Comparison of ENCODE assay signal across 16 cellular contexts in the genomic region with DNA sequence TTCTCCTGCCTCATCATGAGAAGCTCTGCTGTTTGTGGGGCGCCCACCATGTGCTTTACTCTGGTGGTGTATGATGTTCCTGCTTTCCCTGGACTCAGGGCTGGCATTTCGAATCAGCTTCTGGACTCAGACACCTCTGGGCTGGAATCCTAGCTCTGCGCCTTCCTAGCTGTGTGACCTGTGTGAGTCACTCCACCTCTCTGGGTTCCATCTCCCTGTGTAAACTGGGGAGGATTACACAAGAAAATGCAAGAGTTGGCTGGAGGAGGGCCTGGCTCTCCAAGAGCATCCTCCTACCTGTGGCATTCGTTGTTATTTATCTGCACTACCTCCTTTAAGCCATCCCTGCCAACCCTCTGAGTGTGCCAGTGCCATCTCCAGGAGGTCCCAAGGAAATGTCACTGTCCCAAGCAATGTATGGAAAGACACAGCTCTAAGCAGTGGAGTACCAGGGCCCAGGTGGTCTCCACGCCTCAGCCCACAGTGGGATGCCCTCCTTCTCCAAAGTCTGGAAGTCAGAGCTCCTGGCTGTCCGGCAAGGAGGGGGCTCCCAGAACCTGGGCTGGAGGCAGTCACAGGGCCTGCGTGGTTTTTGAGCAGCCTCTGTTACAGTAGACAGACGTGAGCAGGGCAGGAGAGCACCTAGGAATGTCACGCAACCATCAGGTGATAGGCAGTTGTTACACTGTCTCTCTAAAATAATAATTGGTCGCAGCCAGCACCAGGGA. TPM values are rescaled to one million over a fixed set of nuclear protein-coding genes. Genes with fewer than 3 reads are reported as not detected.
DNase-seq lines count a peak whose midpoint lies in the region; ATAC-seq, FAIRE-seq and TF ChIP-seq lines count a peak whose summit lies in the region.
"Had no signal": no experiment of that assay in that cellular context is flagged by ENCODE, and none has a peak within 500 bp of the region (broad histone marks: within the 10 kb centered on the region; RNA-seq: fewer than 3 reads in every experiment).

No MANE protein-coding gene starts in this region.

- H3K4me1 ChIP-seq in HCT116 (ENCODE audit: control insufficient read depth in 1 of 2, insufficient read depth in 2 of 2, low read length in 2 of 2) = peaks cover 24 to 40% of the 10 kb centered on the region in 2 experiments
- H3K4me1 ChIP-seq in mesenchymal stem cell (ENCODE audit: control insufficient read depth, insufficient read depth, low read depth, low read length) = peaks cover 42% of the 10 kb centered on the region
- peaks cover 0 to 85% (median 25%) of the 10 kb centered on the region in 12 donors for H3K4me1 ChIP-seq in heart left ventricle
- H3K4me1 ChIP-seq: neural progenitor cell had no signal

- no peak overlapping the region for H2BK120ac ChIP-seq in mesenchymal stem cell (ENCODE audit: low read depth, low read length)

- H3K9me3 ChIP-seq in HCT116 (ENCODE audit: control insufficient read depth in 1 of 2, insufficient read depth in 1 of 2, low read depth in 1 of 2, low read length in 2 of 2) = no peaks in the 10 kb centered on the region
- H3K9me3 ChIP-seq in mesenchymal stem cell (ENCODE audit: control insufficient read depth, low read length) = no peaks in the 10 kb centered on the region
- no peaks in the 10 kb centered on the region for H3K9me3 ChIP-seq in heart left ventricle

- CTCF ChIA-PET in HCT116 (lab: Charles Lee) = interaction anchor here (3.0 kb wide), 1 partner anchor 11 kb away, joined by 15 read pairs; no protein-coding TSS in a partner anchor

- H2AFZ ChIP-seq in HCT116 (ENCODE audit: low read depth, low read length, poor library complexity, severe bottlenecking) (no peak overlapping the region), mesenchymal stem cell (ENCODE audit: low read depth, low read length) (no peak overlapping the region)
- H2AFZ ChIP-seq: neural progenitor cell had no signal

- no peaks in the 10 kb centered on the region for H3K9me2 ChIP-seq in HCT116 (ENCODE audit: insufficient read depth)

- H3K27ac ChIP-seq in HCT116 (ENCODE audit: low read depth, low read length) (no peak overlapping the region; the same call in 1 of the 2 replicates), mesenchymal stem cell (ENCODE audit: low read length, poor library complexity, severe bottlenecking) (no peak overlapping the region), heart left ventricle (peak overlapping the region in 1 of 12 donors; percentile 83)
- H3K27ac ChIP-seq: neural progenitor cell had no signal

- H3K23ac ChIP-seq in mesenchymal stem cell (ENCODE audit: low read length in 2 of 2) = no peak overlapping the region

- TF ChIP-seq RAD21 in HCT116 (IDR thresholded peaks at IDR 0.05; ENCODE audit: low read depth) = no peak

- no peak for DNase-seq in HCT116 (ENCODE audit: low read depth, low spot score)
- DNase-seq in bronchial epithelial cell (ENCODE audit: low read depth) = peak; percentile 45
- peak; percentile 61 for DNase-seq in mesenchymal stem cell
- no peak for DNase-seq in heart left ventricle
- no peak for DNase-seq in GM19238 (ENCODE audit: insufficient read length, low spot score)
- DNase-seq in hypothalamus (lab: John Stamatoyannopoulos, UW) = no peak
- DNase-seq: activated B cell treated with CpG ODN at 0.5 μM for 24 hours; activated CD8-positive, alpha-beta memory T cell treated with anti-CD3 and anti-CD28 coated beads for 24 hours; GOT3; NCI-H2107; NCI-H748 treated with DMSO at 0.1 percent for 48 hours had no signal

- WGBS in mesenchymal stem cell = 95% methylated on average over 10 of the region's 10 CpGs
- WGBS in heart left ventricle, 4 donors = 88 to 95% (median 90%) methylated on average over 10 of the region's 10 CpGs

- no peaks in the 10 kb centered on the region for H4K20me1 ChIP-seq in HCT116 (ENCODE audit: insufficient read depth)

- no peak overlapping the region for H2BK5ac ChIP-seq in mesenchymal stem cell (ENCODE audit: low read depth, low read length, poor library complexity, severe bottlenecking)

- H3K36me3 ChIP-seq in HCT116 (ENCODE audit: control insufficient read depth in 1 of 2, insufficient read depth in 2 of 2, low read length in 2 of 2) (no peaks in the 10 kb centered on the region), bronchial epithelial cell (ENCODE audit: control insufficient read depth, insufficient read depth, low read length) (no peaks in the 10 kb centered on the region), mesenchymal stem cell (ENCODE audit: control insufficient read depth in 1 of 2, insufficient read depth in 2 of 2, low read depth in 1 of 2, low read length in 2 of 2) (no peaks in the 10 kb centered on the region), heart left ventricle (no peaks in the 10 kb centered on the region)
- H3K36me3 ChIP-seq: neural progenitor cell had no signal

- no peaks in the 10 kb centered on the region for H3K79me2 ChIP-seq in HCT116 (ENCODE audit: insufficient read depth, low read length)

- intact Hi-C loops in HCT116 (cut with micrococcal nuclease) (no loop called here), heart left ventricle (cut with DNase I) (no loop called here)

- RAD21 ChIA-PET in HCT116 (lab: Charles Lee; ENCODE audit: low non-redundant PET in 1 of 2, low total read pairs in 2 of 2, uncharacterized antibody in 2 of 2, unreplicated experiment in 2 of 2) = no interaction called here

- TF ChIP-seq POLR2A in HCT116 (IDR thresholded peaks at IDR 0.05; ENCODE audit: borderline replicate concordance, extremely low read depth, insufficient read depth, insufficient read length) = no peak
- TF ChIP-seq POLR2A in heart left ventricle (IDR thresholded peaks at IDR 0.05) = no peak

- no peak overlapping the region for H2BK15ac ChIP-seq in mesenchymal stem cell (ENCODE audit: low read depth, poor library complexity, severe bottlenecking)

- no peak overlapping the region for H3K14ac ChIP-seq in mesenchymal stem cell (ENCODE audit: low read length in 2 of 2)

- peak overlapping the region in 1 of 2 experiments; percentile 73 for H2BK12ac ChIP-seq in mesenchymal stem cell (ENCODE audit: low read length in 2 of 2)

- H3K4ac ChIP-seq in mesenchymal stem cell (ENCODE audit: low read depth in 1 of 2, low read length in 2 of 2) = no peak overlapping the region

- H3K18ac ChIP-seq in mesenchymal stem cell (ENCODE audit: low read depth in 1 of 2, low read length in 2 of 2) = no peak overlapping the region

- POLR2A ChIA-PET in HCT116 (lab: Charles Lee) = no interaction called here

- peak; percentile 33; the same call in 1 of the 2 replicates for ATAC-seq in HCT116
- no peak for ATAC-seq in heart left ventricle

- no peak overlapping the region for H4K8ac ChIP-seq in mesenchymal stem cell (ENCODE audit: low read length)

- TF ChIP-seq CTCF in HCT116 (IDR thresholded peaks at IDR 0.05 in 2 of 3, conservative IDR thresholded peaks at IDR 0.05 in 1 of 3; ENCODE audit: borderline replicate concordance in 1 of 3, insufficient read depth in 1 of 3, low read depth in 2 of 3, low read length in 2 of 3) (no peak), bronchial epithelial cell (IDR thresholded peaks at IDR 0.05; ENCODE audit: insufficient read depth, low read length, severe bottlenecking) (no peak), heart left ventricle (IDR thresholded peaks at IDR 0.05) (no peak)

- no peaks in the 10 kb centered on the region for H3K79me1 ChIP-seq in mesenchymal stem cell (replicated peaks; ENCODE audit: low read length, poor library complexity, severe bottlenecking)

- H3K4me3 ChIP-seq in HCT116 (replicated peaks in 1 of 2; ENCODE audit: low read depth in 1 of 2, low read length in 2 of 2) = no peak overlapping the region
- H3K4me3 ChIP-seq in bronchial epithelial cell (ENCODE audit: low read depth, low read length) = no peak overlapping the region
- H3K4me3 ChIP-seq in mesenchymal stem cell (ENCODE audit: insufficient read depth in 1 of 2, low read depth in 1 of 2, low read length in 2 of 2) = no peak overlapping the region
- no peak overlapping the region for H3K4me3 ChIP-seq in heart left ventricle
- H3K4me3 ChIP-seq: neural progenitor cell had no signal

- no peaks in the 10 kb centered on the region for H3K27me3 ChIP-seq in HCT116 (ENCODE audit: insufficient read depth, low read length)
- H3K27me3 ChIP-seq in bronchial epithelial cell (ENCODE audit: control insufficient read depth, insufficient read depth, low read length) = peaks cover 4% of the 10 kb centered on the region
- H3K27me3 ChIP-seq in mesenchymal stem cell (ENCODE audit: control insufficient read depth in 1 of 2, insufficient read depth in 1 of 2, low read length in 2 of 2) = no peaks in the 10 kb centered on the region
- H3K27me3 ChIP-seq in heart left ventricle = no peaks in the 10 kb centered on the region

- H3K9ac ChIP-seq in HCT116 (ENCODE audit: low read length) (no peak overlapping the region), mesenchymal stem cell (ENCODE audit: low read length) (no peak overlapping the region)
- H3K9ac ChIP-seq: neural progenitor cell had no signal

- no peak overlapping the region for H4K91ac ChIP-seq in mesenchymal stem cell (ENCODE audit: low read length)

- peak overlapping the region; percentile 10 for H2AK5ac ChIP-seq in mesenchymal stem cell (ENCODE audit: low read length, severe bottlenecking)

- H3K4me2 ChIP-seq in HCT116 (ENCODE audit: low read length) (peak overlapping the region; percentile 30), mesenchymal stem cell (ENCODE audit: low read length, poor library complexity, severe bottlenecking) (no peak overlapping the region)
- H3K4me2 ChIP-seq: neural progenitor cell had no signal

- FAIRE-seq in bronchial epithelial cell (lab: Jason Lieb, UNC) = no peak
- FAIRE-seq: islet of Langerhans had no signal

- no TSS peak for BruUV-seq in HCT116 (replicated peaks; lab: Mats Ljungman, UMichigan)

RNA-seq across cellular contexts. Expression of gene TNFAIP2, which starts 7.3 kb away (rescaled TPM):
- total RNA-seq in HCT116 (2021; ENCODE audit: unreplicated experiment) (74.8 TPM), bronchial epithelial cell (5.3 and 21.1 TPM in 2 replicates), heart left ventricle (100 to 1,000 TPM in 2 of 9 donors, 10 to 100 TPM in 7; 22.0 to 253 (median 33.5) TPM)
- polyA plus RNA-seq in HCT116 (2012) = 49.6 and 52.9 TPM in 2 replicates
- polyA plus RNA-seq in mesenchymal stem cell (2013, experiment 1 of 2) = 29.2 TPM
- polyA plus RNA-seq in mesenchymal stem cell (2013, experiment 2 of 2) = 27.7 TPM
- polyA plus RNA-seq in heart left ventricle = 10 to 100 TPM; 23.8 to 53.6 TPM

RNA-seq across cellular contexts. Expression of gene EXOC3L4, which starts 21.5 kb away (rescaled TPM):
- total RNA-seq in HCT116 (2021; ENCODE audit: unreplicated experiment) (not detected), bronchial epithelial cell (0.26 TPM in 1 of 2 replicates, not detected in the other), heart left ventricle (1 to 10 TPM in 1 of 9 donors, under 1 TPM in 3, not detected in 5; 0.21 to 3.2 (median 0.48) TPM)
- polyA plus RNA-seq in HCT116 (2012) = 0.15 and 0.34 TPM in 2 replicates
- not detected for polyA plus RNA-seq in mesenchymal stem cell (2013, experiment 1 of 2)
- polyA plus RNA-seq in mesenchymal stem cell (2013, experiment 2 of 2) = 0.05 TPM
- polyA plus RNA-seq in heart left ventricle = under 1 TPM; 0.37 to 0.53 TPM
- total RNA-seq: activated B cell treated with CpG ODN at 0.5 μM for 24 hours; activated T-helper 2 cell treated with anti-CD3 and anti-CD28 coated beads, Interferon-gamma antibody, Interleukin-2, Interleukin-4, amounts not matched to agents 10 μg/mL and 5 μg/mL and 100 μg/mL, durations not matched to agents 14 hours and 24 hours and 36 hours; glomerular endothelial cell; mesothelial cell of epicardium had no signal

RNA-seq across cellular contexts. Expression of gene LBHD2, which starts 32.0 kb away (rescaled TPM):
- not detected for total RNA-seq in HCT116 (2021; ENCODE audit: unreplicated experiment)
- polyA plus RNA-seq in HCT116 (2012) = not detected in 2 replicates
- total RNA-seq in bronchial epithelial cell = not detected in 2 replicates
- polyA plus RNA-seq in mesenchymal stem cell (2013, experiment 1 of 2) = not detected
- polyA plus RNA-seq in mesenchymal stem cell (2013, experiment 2 of 2) = not detected
- total RNA-seq in heart left ventricle = not detected
- polyA plus RNA-seq in heart left ventricle = under 1 TPM in 1 of 2 donors, not detected in 1; 0.19 TPM
- total RNA-seq: activated B cell treated with CpG ODN at 0.5 μM for 24 hours; activated T-helper 2 cell treated with anti-CD3 and anti-CD28 coated beads, Interferon-gamma antibody, Interleukin-2, Interleukin-4, amounts not matched to agents 10 μg/mL and 5 μg/mL and 100 μg/mL, durations not matched to agents 14 hours and 24 hours and 36 hours; glomerular endothelial cell; mesothelial cell of epicardium had no signal

RNA-seq across cellular contexts. Expression of gene CDC42BPB, which starts 58.7 kb away (rescaled TPM):
- total RNA-seq in HCT116 (2021; ENCODE audit: unreplicated experiment) (85.6 TPM), bronchial epithelial cell (55.0 and 85.6 TPM in 2 replicates), heart left ventricle (100 to 1,000 TPM in 1 of 9 donors, 10 to 100 TPM in 8; 58.9 to 124 (median 68.9) TPM)
- 81.0 and 89.0 TPM in 2 replicates for polyA plus RNA-seq in HCT116 (2012)
- polyA plus RNA-seq in mesenchymal stem cell (2013, experiment 1 of 2) = 64.0 TPM
- 61.5 TPM for polyA plus RNA-seq in mesenchymal stem cell (2013, experiment 2 of 2)
- 10 to 100 TPM; 31.1 to 72.4 TPM for polyA plus RNA-seq in heart left ventricle

Comparison
In these comparisons a context has a peak if more than half of its experiments do, and no peak if none do; other contexts are left out.
1. DNase-seq: peak in bronchial epithelial cell (single experiment) and mesenchymal stem cell (single experiment); none in HCT116 (single experiment), heart left ventricle (0 of 5), GM19238 (single experiment) and hypothalamus (0 of 51).